2 cellular contexts compared by ENCODE assay signal in genomic region chr12:56987011-56987410, GRCh38.
TF ChIP-seq lines count a peak whose summit lies in the region.

No MANE protein-coding gene starts in this region.

TF ChIP-seq in IMR-90, 13 proteins besides CTCF, POLR2A, EP300 and RAD21:
- TF ChIP-seq MAZ (IDR thresholded peaks at IDR 0.05; ENCODE audit: borderline replicate concordance, low read depth, low read length) (no peak), MXI1 (IDR thresholded peaks at IDR 0.05; ENCODE audit: borderline replicate concordance, low read depth, low read length) (no peak), CEBPB (IDR thresholded peaks at IDR 0.05; ENCODE audit: low read depth, low read length) (no peak), FOS (IDR thresholded peaks at IDR 0.05; ENCODE audit: low read depth, low read length) (no peak), BHLHE40 (IDR thresholded peaks at IDR 0.05; ENCODE audit: low read depth, low read length) (no peak), ELK1 (IDR thresholded peaks at IDR 0.05; ENCODE audit: borderline replicate concordance, low read depth, low read length) (no peak), CHD1 (IDR thresholded peaks at IDR 0.05; ENCODE audit: low read depth, low read length) (no peak), NFE2L2 (IDR thresholded peaks at IDR 0.05; ENCODE audit: low read depth, low read length) (no peak), MAFK (IDR thresholded peaks at IDR 0.05; ENCODE audit: low read depth, low read length) (no peak), RCOR1 (IDR thresholded peaks at IDR 0.05; ENCODE audit: insufficient replicate concordance, low read length) (no peak), USF2 (IDR thresholded peaks at IDR 0.05; ENCODE audit: low read depth, low read length) (no peak), RFX5 (IDR thresholded peaks at IDR 0.05; ENCODE audit: low read depth, low read length) (no peak), SMC3 (IDR thresholded peaks at IDR 0.05; ENCODE audit: low read depth, low read length) (no peak)

TF ChIP-seq in GM12878, 131 proteins besides CTCF, POLR2A, EP300 and RAD21:
- TF ChIP-seq IRF3 (IDR thresholded peaks at IDR 0.05) (no peak), KDM1A (IDR thresholded peaks at IDR 0.05; ENCODE audit: borderline replicate concordance) (no peak), NFYA (IDR thresholded peaks at IDR 0.05; ENCODE audit: borderline replicate concordance, low read depth, low read length) (no peak), SIN3A (IDR thresholded peaks at IDR 0.05; ENCODE audit: low read depth, low read length) (no peak), BCL3 (IDR thresholded peaks at IDR 0.05; ENCODE audit: borderline replicate concordance, insufficient read depth, low read depth, low read length, poor library complexity, severe bottlenecking) (no peak), ZNF207 (IDR thresholded peaks at IDR 0.05; ENCODE audit: borderline replicate concordance) (no peak), EGR1 (IDR thresholded peaks at IDR 0.05; ENCODE audit: borderline replicate concordance in 1 of 2, low read depth in 2 of 2, low read length in 2 of 2) (no peak), WRNIP1 (IDR thresholded peaks at IDR 0.05; ENCODE audit: borderline replicate concordance, low read depth, low read length) (no peak), POLR2AphosphoS2 (IDR thresholded peaks at IDR 0.05; ENCODE audit: low read depth, low read length) (no peak), CREB1 (IDR thresholded peaks at IDR 0.05; ENCODE audit: low read depth) (no peak), ZBTB33 (IDR thresholded peaks at IDR 0.05) (no peak), PAX5 (IDR thresholded peaks at IDR 0.05; ENCODE audit: borderline replicate concordance, low read depth, low read length) (no peak), POLR2AphosphoS5 (IDR thresholded peaks at IDR 0.05; ENCODE audit: low read length) (no peak)
